26 cellular contexts compared by ENCODE assay signal in genomic region chr7:72751378-72751777, GRCh38.
"Had no signal": no experiment of that assay in that cellular context is flagged by ENCODE, and none has a peak within 500 bp of the region (broad histone marks: within the 10 kb centered on the region; RNA-seq: fewer than 3 reads in every experiment).

No MANE protein-coding gene starts in this region.

- H3K4me1 ChIP-seq: pancreas, prostate gland, right lobe of liver, sigmoid colon, stomach, thyroid gland, tibial nerve, upper lobe of left lung, vagina had no signal

- H3K27ac Mint-ChIP-seq: natural killer cell; nephron; stimulated activated effector memory CD8-positive, alpha-beta T cell treated with anti-CD3 and anti-CD28 coated beads, Interleukin-12 subunit alpha, Interleukin-12 subunit beta, amount 100 ng/mL, for 72 hours; stimulated activated naive B cell treated with anti-CD40 and anti-IgM and Interleukin-4, amounts not matched to agents 10 μg/mL and 1 μg/mL and 100 μg/mL, for 72 hours; stimulated activated naive CD8-positive, alpha-beta T cell treated with anti-CD3 and anti-CD28 coated beads, Interleukin-15, Interleukin-2, amounts not matched to agents 100 ng/mL and 50 ng/mL, for 24 hours had no signal

- H3K27me3 ChIP-seq: neutrophil, pancreas, right lobe of liver, sigmoid colon, stomach, thyroid gland, tibial nerve, upper lobe of left lung, vagina had no signal

- H3K27ac ChIP-seq: neutrophil, pancreas, prostate gland, right lobe of liver, sigmoid colon, stomach, thoracic aorta, thyroid gland, tibial nerve, upper lobe of left lung, vagina had no signal

- H3K9me3 ChIP-seq: neutrophil, pancreas, prostate gland, right lobe of liver, sigmoid colon, stomach, thoracic aorta, thyroid gland, tibial nerve, upper lobe of left lung, vagina had no signal

- ATAC-seq: natural killer cell; pancreas; right cardiac atrium; right lobe of liver; stimulated activated effector memory CD8-positive, alpha-beta T cell treated with anti-CD3 and anti-CD28 coated beads, Interleukin-12 subunit alpha, Interleukin-12 subunit beta, amount 100 ng/mL, for 72 hours; stimulated activated naive B cell treated with anti-CD40 and anti-IgM and Interleukin-4, amounts not matched to agents 10 μg/mL and 1 μg/mL and 100 μg/mL, for 72 hours had no signal

- H3K4me1 Mint-ChIP-seq: natural killer cell; nephron; stimulated activated effector memory CD8-positive, alpha-beta T cell treated with anti-CD3 and anti-CD28 coated beads, Interleukin-12 subunit alpha, Interleukin-12 subunit beta, amount 100 ng/mL, for 72 hours; stimulated activated naive B cell treated with anti-CD40 and anti-IgM and Interleukin-4, amounts not matched to agents 10 μg/mL and 1 μg/mL and 100 μg/mL, for 72 hours had no signal

- DNase-seq: natural killer cell; nucleus accumbens; pancreas; right cardiac atrium; right lobe of liver; sigmoid colon; small intestine; stimulated activated CD4-positive, alpha-beta T cell treated with anti-CD3 and anti-CD28 coated beads, Interleukin-15, amount 100 ng/mL, for 24 hours; stimulated activated CD4-positive, alpha-beta T cell treated with anti-CD3 and anti-CD28 coated beads, Interleukin-2, amount 100 ng/mL, for 24 hours; stimulated activated CD4-positive, alpha-beta T cell treated with anti-CD3 and anti-CD28 coated beads, Interleukin-2, amount 100 ng/mL, for 48 hours; stimulated activated CD4-positive, alpha-beta T cell treated with anti-CD3 and anti-CD28 coated beads, Interleukin-4, amount 100 ng/mL, for 24 hours; stimulated activated naive B cell treated with anti-CD40 and anti-IgM and Interleukin-4, amounts not matched to agents 10 μg/mL and 1 μg/mL and 100 μg/mL, for 72 hours; stimulated activated naive CD4-positive, alpha-beta T cell treated with Interleukin-2 at 50 U/mL for 16 hours; stomach; thyroid gland; trophoblast cell; upper lobe of left lung had no signal

- H3K9me3 Mint-ChIP-seq: natural killer cell; neural crest cell; stimulated activated effector memory CD8-positive, alpha-beta T cell treated with anti-CD3 and anti-CD28 coated beads, Interleukin-12 subunit alpha, Interleukin-12 subunit beta, amount 100 ng/mL, for 72 hours; stimulated activated naive CD8-positive, alpha-beta T cell treated with anti-CD3 and anti-CD28 coated beads, Interleukin-15, Interleukin-2, amounts not matched to agents 100 ng/mL and 50 ng/mL, for 24 hours had no signal

- H3K4me3 ChIP-seq: pancreas, prostate gland, right lobe of liver, sigmoid colon, stomach, thoracic aorta, thyroid gland, tibial nerve, upper lobe of left lung, vagina had no signal

- H3K4me3 Mint-ChIP-seq: natural killer cell; nephron; neural crest cell; stimulated activated effector memory CD8-positive, alpha-beta T cell treated with anti-CD3 and anti-CD28 coated beads, Interleukin-12 subunit alpha, Interleukin-12 subunit beta, amount 100 ng/mL, for 72 hours; stimulated activated naive B cell treated with anti-CD40 and anti-IgM and Interleukin-4, amounts not matched to agents 10 μg/mL and 1 μg/mL and 100 μg/mL, for 72 hours; stimulated activated naive CD8-positive, alpha-beta T cell treated with anti-CD3 and anti-CD28 coated beads, Interleukin-15, Interleukin-2, amounts not matched to agents 100 ng/mL and 50 ng/mL, for 24 hours had no signal

- H3K36me3 Mint-ChIP-seq: natural killer cell; stimulated activated effector memory CD8-positive, alpha-beta T cell treated with anti-CD3 and anti-CD28 coated beads, Interleukin-12 subunit alpha, Interleukin-12 subunit beta, amount 100 ng/mL, for 72 hours had no signal

- H3K36me3 ChIP-seq: neutrophil, pancreas, prostate gland, right lobe of liver, sigmoid colon, stomach, thoracic aorta, thyroid gland, upper lobe of left lung, vagina had no signal

- H3K27me3 Mint-ChIP-seq: stimulated activated naive B cell treated with anti-CD40 and anti-IgM and Interleukin-4, amounts not matched to agents 10 μg/mL and 1 μg/mL and 100 μg/mL, for 72 hours; stimulated activated naive CD8-positive, alpha-beta T cell treated with anti-CD3 and anti-CD28 coated beads, Interleukin-15, Interleukin-2, amounts not matched to agents 100 ng/mL and 50 ng/mL, for 24 hours had no signal
